ENCODE assay signal across 12 cellular contexts in genomic region chr1:182317489-182318180, GRCh38.
A peak's percentile ranks its signal among the peaks of the same experiment; 100 is the strongest.
DNase-seq lines count a peak whose midpoint lies in the region; ATAC-seq lines count a peak whose summit lies in the region.
"Had no signal": no experiment of that assay in that cellular context is flagged by ENCODE, and none has a peak within 500 bp of the region (broad histone marks: within the 10 kb centered on the region; RNA-seq: fewer than 3 reads in every experiment).

No MANE protein-coding gene starts in this region.

- H3K27ac ChIP-seq in cingulate gyrus (ENCODE audit: low read depth, low read length) = peak overlapping the region; percentile 49
- H3K27ac ChIP-seq: HL-60 had no signal

- peak; percentile 86 for DNase-seq in DMS 273 treated with DMSO at 0.1 percent for 48 hours (lab: John Stamatoyannopoulos, UW)
- peak; percentile 69 for DNase-seq in NCI-H2171 (lab: John Stamatoyannopoulos, UW)
- DNase-seq in renal cortical epithelial cell (ENCODE audit: low read depth) = peak; percentile 49
- no peak for DNase-seq in HUDEP-2 (lab: John Stamatoyannopoulos, UW; ENCODE audit: unreplicated experiment in 76 of 76)
- DNase-seq in COLO668 (lab: John Stamatoyannopoulos, UW; ENCODE audit: unreplicated experiment) = no peak
- DNase-seq in 8988T = no peak
- DNase-seq: activated CD4-positive, alpha-beta T cell treated with anti-CD3 and anti-CD28 coated beads, Interleukin-2, amount 50 U/mL, for 4 hours; activated naive CD8-positive, alpha-beta T cell treated with anti-CD3 and anti-CD28 coated beads, Interleukin-2, amount 50 U/mL, for 24 hours; thyroid gland had no signal

- ATAC-seq in HG02571 (IDR thresholded peaks at IDR 0.05; ENCODE audit: unreplicated experiment) = no peak
- ATAC-seq: activated naive CD8-positive, alpha-beta T cell treated with anti-CD3 and anti-CD28 coated beads, Interleukin-2, amount 50 U/mL, for 24 hours had no signal

Comparison
In these comparisons a context has a peak if more than half of its experiments do, and no peak if none do; other contexts are left out.
1. DNase-seq: peak in DMS 273 treated with DMSO at 0.1 percent for 48 hours (single experiment), NCI-H2171 (single experiment) and renal cortical epithelial cell (single experiment); none in HUDEP-2 (0 of 76), COLO668 (single experiment) and 8988T (single experiment).